In genomic region chr4:22488136-22488535, GRCh38 we compare ENCODE assay signal across 17 cellular contexts. TPM values are rescaled to one million over a fixed set of nuclear protein-coding genes. Genes with fewer than 3 reads are reported as not detected.
DNase-seq lines count a peak whose midpoint lies in the region; ATAC-seq, FAIRE-seq and TF ChIP-seq lines count a peak whose summit lies in the region.
"Had no signal": no experiment of that assay in that cellular context is flagged by ENCODE, and none has a peak within 500 bp of the region (broad histone marks: within the 10 kb centered on the region; RNA-seq: fewer than 3 reads in every experiment).

No MANE protein-coding gene starts in this region.

- H3K4me1 ChIP-seq in HEK293 (ENCODE audit: control insufficient read depth, insufficient read depth, low read length) (peaks cover 18% of the 10 kb centered on the region), GM12878 (ENCODE audit: control insufficient read depth, insufficient read depth, low read length) (no peaks in the 10 kb centered on the region), psoas muscle (peaks cover 66% of the 10 kb centered on the region)

- no peak overlapping the region for H2AFZ ChIP-seq in GM12878 (ENCODE audit: control insufficient read depth, low read depth, low read length)

- POLR2A ChIA-PET in HEK293 (lab: Yijun Ruan, JAX): no interaction called here
- POLR2A ChIA-PET in GM12878 (lab: Charles Lee): interaction anchor here (0.6 to 7.2 kb wide), 11 partner anchors 8 to 854 kb away, joined by 3 to 59 read pairs (median 4); partner anchors contain the start of gene ADGRA3

- in situ Hi-C loops in GM12878 (cut with MboI): no loop called here

- no TSS peak for BruUV-seq in GM12878 (replicated peaks; lab: Mats Ljungman, UMichigan)

- no peak for TF ChIP-seq EP300 in GM12878 (IDR thresholded peaks at IDR 0.05; ENCODE audit: borderline replicate concordance in 1 of 2, control insufficient read depth in 1 of 2, low read depth in 2 of 2, low read length in 2 of 2)

- DNase-seq in NCI-H1092 treated with DMSO at 0.1 percent for 48 hours (lab: John Stamatoyannopoulos, UW) (peak; percentile 22), NCI-H1092 (lab: John Stamatoyannopoulos, UW) (no peak), GM12878 (ENCODE audit: low read depth, low spot score) (no peak), psoas muscle (no peak), SHP77 (lab: John Stamatoyannopoulos, UW) (no peak), NCI-H2029 treated with DMSO at 0.1 percent for 48 hours (lab: John Stamatoyannopoulos, UW) (no peak), AML-193 (lab: John Stamatoyannopoulos, UW) (no peak)
- DNase-seq: CD4-positive, alpha-beta T cell; EL; HCEC 1CT; NCI-H2171; NCI-H524; OCI-M1; RPMI8226; SJCRH30 had no signal

- H3K27ac ChIP-seq in HEK293 (ENCODE audit: extremely low read depth, low read depth, low read length) (no peak overlapping the region), GM12878 (ENCODE audit: control insufficient read depth, insufficient read depth) (no peak overlapping the region), psoas muscle (peak overlapping the region; percentile 71)

- no peaks in the 10 kb centered on the region for H3K9me3 ChIP-seq in HEK293 (ENCODE audit: control insufficient read depth, insufficient read depth, low read depth, low read length)
- no peaks in the 10 kb centered on the region for H3K9me3 ChIP-seq in GM12878 (replicated peaks; ENCODE audit: control insufficient read depth, insufficient read depth, low read length)
- H3K9me3 ChIP-seq in psoas muscle: no peaks in the 10 kb centered on the region
- H3K9me3 ChIP-seq: SJCRH30 had no signal

- SMC1A ChIA-PET in GM12878 (lab: Charles Lee; ENCODE audit: uncharacterized antibody, unreplicated experiment): interaction anchor here (0.8 to 15.8 kb wide), 7 partner anchors 8 to 117 kb away, joined by 3 to 272 read pairs (median 5); no protein-coding TSS in a partner anchor

- H3K9ac ChIP-seq in GM12878 (ENCODE audit: control insufficient read depth, insufficient read depth, low read length): no peak overlapping the region

- H3K4me3 ChIP-seq in HEK293 (ENCODE audit: low read depth, low read length): no peak overlapping the region
- no peak overlapping the region for H3K4me3 ChIP-seq in GM12878
- H3K4me3 ChIP-seq in psoas muscle: no peak overlapping the region
- H3K4me3 ChIP-seq: SJCRH30 had no signal

- no peak for TF ChIP-seq POLR2A in GM12878 (IDR thresholded peaks at IDR 0.05; ENCODE audit: low read depth, low read length)

- no peaks in the 10 kb centered on the region for H3K79me2 ChIP-seq in GM12878 (ENCODE audit: control insufficient read depth, insufficient read depth, low read length)

- H3K36me3 ChIP-seq in HEK293 (ENCODE audit: control insufficient read depth in 2 of 2, insufficient read depth in 1 of 2, low read length in 2 of 2) (no peaks in the 10 kb centered on the region), GM12878 (ENCODE audit: control insufficient read depth in 2 of 2, insufficient read depth in 2 of 2, low read length in 1 of 2) (no peaks in the 10 kb centered on the region), psoas muscle (ENCODE audit: insufficient read depth in 1 of 2, low read depth in 1 of 2) (no peaks in the 10 kb centered on the region)
- H3K36me3 ChIP-seq: SJCRH30 had no signal

- no peak for TF ChIP-seq RAD21 in GM12878 (IDR thresholded peaks at IDR 0.05; ENCODE audit: insufficient read depth, low read depth, low read length)

- RAD21 ChIA-PET in GM12878 (lab: Charles Lee; ENCODE audit: unreplicated experiment): interaction anchor here (0.7 to 8.3 kb wide), 15 partner anchors 9 to 522 kb away, joined by 3 to 72 read pairs (median 6); no protein-coding TSS in a partner anchor

- no peak overlapping the region for H3K4me2 ChIP-seq in GM12878 (ENCODE audit: control insufficient read depth, insufficient read depth)

- ATAC-seq in GM12878: peak; percentile 62
- ATAC-seq in psoas muscle: peak in 1 of 4 donors; percentile 27

- no peak for FAIRE-seq in GM12878 (lab: Jason Lieb, UNC)
- FAIRE-seq: HTR-8/SVneo had no signal

- H3K27me3 ChIP-seq in GM12878 (replicated peaks in 1 of 2; ENCODE audit: control insufficient read depth in 2 of 2, insufficient read depth in 2 of 2, low read length in 1 of 2): no peaks in the 10 kb centered on the region
- H3K27me3 ChIP-seq in psoas muscle (ENCODE audit: insufficient read depth in 3 of 3, low read length in 2 of 3): no peaks in the 10 kb centered on the region
- H3K27me3 ChIP-seq: SJCRH30 had no signal

- no peak for TF ChIP-seq CTCF in HEK293 (tag by site-specific recombination; IDR thresholded peaks at IDR 0.05)
- TF ChIP-seq CTCF in GM12878 (IDR thresholded peaks at IDR 0.05 in 2 of 3, conservative IDR thresholded peaks at IDR 0.05 in 1 of 3; ENCODE audit: control insufficient read depth in 2 of 3, extremely low read depth in 1 of 3, insufficient read depth in 1 of 3, low read depth in 3 of 3, low read length in 3 of 3): no peak
- TF ChIP-seq CTCF in psoas muscle (IDR thresholded peaks at IDR 0.05): no peak

- CTCF ChIA-PET in HEK293 (lab: Yijun Ruan, JAX): no interaction called here
- CTCF ChIA-PET in GM12878 (lab: Yijun Ruan, JAX): interaction anchor here (0.6 to 3.2 kb wide), 7 partner anchors 9 to 458 kb away, joined by 3 to 23 read pairs (median 4); no protein-coding TSS in a partner anchor

- 3% methylated on average over 2 of the region's 2 CpGs for WGBS in GM12878 (ENCODE audit: insufficient coverage, insufficient replicate concordance, low lambda C conversion rate, missing lambda C conversion rate)
- 53 to 79% (median 70%) methylated on average over 2 of the region's 2 CpGs for WGBS in psoas muscle, 3 donors

- no peaks in the 10 kb centered on the region for H4K20me1 ChIP-seq in GM12878 (ENCODE audit: control insufficient read depth, insufficient read depth)

- intact Hi-C loops in GM12878 (cut with micrococcal nuclease; ENCODE audit: unreplicated experiment): no loop called here
- intact Hi-C loops in psoas muscle (cut with DNase I): no loop called here

TF ChIP-seq in HEK293, 187 proteins besides CTCF, POLR2A, EP300 and RAD21:
- TF ChIP-seq ZIC2 (tag by site-specific recombination; IDR thresholded peaks at IDR 0.05): peak; percentile 68
- no peak for TF ChIP-seq ZNF292 (tag by site-specific recombination; IDR thresholded peaks at IDR 0.05; ENCODE audit: borderline replicate concordance, low read depth)

TF ChIP-seq in GM12878, 131 proteins besides CTCF, POLR2A, EP300 and RAD21 (continues in another document):
- TF ChIP-seq, protein P1, sequence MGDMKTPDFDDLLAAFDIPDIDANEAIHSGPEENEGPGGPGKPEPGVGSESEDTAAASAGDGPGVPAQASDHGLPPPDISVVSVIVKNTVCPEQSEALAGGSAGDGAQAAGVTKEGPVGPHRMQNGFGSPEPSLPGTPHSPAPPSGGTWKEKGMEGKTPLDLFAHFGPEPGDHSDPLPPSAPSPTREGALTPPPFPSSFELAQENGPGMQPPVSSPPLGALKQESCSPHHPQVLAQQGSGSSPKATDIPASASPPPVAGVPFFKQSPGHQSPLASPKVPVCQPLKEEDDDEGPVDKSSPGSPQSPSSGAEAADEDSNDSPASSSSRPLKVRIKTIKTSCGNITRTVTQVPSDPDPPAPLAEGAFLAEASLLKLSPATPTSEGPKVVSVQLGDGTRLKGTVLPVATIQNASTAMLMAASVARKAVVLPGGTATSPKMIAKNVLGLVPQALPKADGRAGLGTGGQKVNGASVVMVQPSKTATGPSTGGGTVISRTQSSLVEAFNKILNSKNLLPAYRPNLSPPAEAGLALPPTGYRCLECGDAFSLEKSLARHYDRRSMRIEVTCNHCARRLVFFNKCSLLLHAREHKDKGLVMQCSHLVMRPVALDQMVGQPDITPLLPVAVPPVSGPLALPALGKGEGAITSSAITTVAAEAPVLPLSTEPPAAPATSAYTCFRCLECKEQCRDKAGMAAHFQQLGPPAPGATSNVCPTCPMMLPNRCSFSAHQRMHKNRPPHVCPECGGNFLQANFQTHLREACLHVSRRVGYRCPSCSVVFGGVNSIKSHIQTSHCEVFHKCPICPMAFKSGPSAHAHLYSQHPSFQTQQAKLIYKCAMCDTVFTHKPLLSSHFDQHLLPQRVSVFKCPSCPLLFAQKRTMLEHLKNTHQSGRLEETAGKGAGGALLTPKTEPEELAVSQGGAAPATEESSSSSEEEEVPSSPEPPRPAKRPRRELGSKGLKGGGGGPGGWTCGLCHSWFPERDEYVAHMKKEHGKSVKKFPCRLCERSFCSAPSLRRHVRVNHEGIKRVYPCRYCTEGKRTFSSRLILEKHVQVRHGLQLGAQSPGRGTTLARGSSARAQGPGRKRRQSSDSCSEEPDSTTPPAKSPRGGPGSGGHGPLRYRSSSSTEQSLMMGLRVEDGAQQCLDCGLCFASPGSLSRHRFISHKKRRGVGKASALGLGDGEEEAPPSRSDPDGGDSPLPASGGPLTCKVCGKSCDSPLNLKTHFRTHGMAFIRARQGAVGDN (IDR thresholded peaks at IDR 0.05): peak; percentile 59; the same call in 1 of the 2 replicates
- TF ChIP-seq BHLHE40 (IDR thresholded peaks at IDR 0.05; ENCODE audit: borderline replicate concordance in 1 of 2, low read depth in 2 of 2, low read length in 1 of 2): no peak
- TF ChIP-seq ATF7 (IDR thresholded peaks at IDR 0.05; ENCODE audit: low read depth): peak; percentile 16; the same call in 1 of the 2 replicates

RNA-seq across cellular contexts. Expression of gene ADGRA3, which starts 27.7 kb away (rescaled TPM):
- total RNA-seq in GM12878 (2013; cell fraction: nucleolus; rRNA removed): 169 and 174 TPM in 2 replicates
- 2.7 and 2.9 TPM in 2 replicates for total RNA-seq in GM12878 (2014; rRNA removed)
- 3.1 TPM in 2 replicates for total RNA-seq in GM12878 (2014; rRNA removed; fragmentation: Illumina TruSeq; extraction: Trizol)
- 2.2 and 3.6 TPM in 2 replicates for total RNA-seq in GM12878 (2021)
- polyA plus RNA-seq in GM12878 (2011; ENCODE audit: low read depth): 0.72 TPM
- 64.4 and 66.2 TPM in 2 replicates for polyA plus RNA-seq in GM12878 (2011; rRNA removed)
- polyA plus RNA-seq in GM12878 (2011; cell fraction: cytosol; rRNA removed): 31.5 and 38.8 TPM in 2 replicates
- polyA plus RNA-seq in GM12878 (2011; cell fraction: nucleus; rRNA removed): 83.6 and 87.1 TPM in 2 replicates
- 0.65 and 0.95 TPM in 2 replicates for polyA plus RNA-seq in GM12878 (2012)
- polyA plus RNA-seq in GM12878 (2014; fragmentation: Illumina TruSeq; extraction: Trizol): 3.1 and 3.5 TPM in 2 replicates
- under 1 TPM; 0.24 to 0.64 TPM for polyA plus RNA-seq in GM12878 (2014; fragmentation: Nextera tagmentation; extraction: Ambion mirVana)
- polyA plus RNA-seq in GM12878 (2014; rRNA removed): 2.2 and 2.3 TPM in 2 replicates
- under 1 TPM; 0.95 to 0.98 TPM for polyA plus RNA-seq in GM12878 (2016; fragmentation: Nextera tagmentation; extraction: Ambion mirVana)
- polyA minus RNA-seq in GM12878 (2011; rRNA and poly(A)+ RNA removed): 119 and 243 TPM in 2 replicates
- 16.3 and 23.4 TPM in 2 replicates for polyA minus RNA-seq in GM12878 (2011; cell fraction: cytosol; rRNA and poly(A)+ RNA removed)
- polyA minus RNA-seq in GM12878 (2011; cell fraction: nucleus; rRNA and poly(A)+ RNA removed): 147 and 194 TPM in 2 replicates
- 10 to 100 TPM; 19.0 to 32.1 (median 23.2) TPM for total RNA-seq in psoas muscle
- polyA plus RNA-seq in psoas muscle: 10 to 100 TPM in 2 of 3 donors, 1 to 10 TPM in 1; 7.4 to 17.5 (median 16.9) TPM
